In genomic region chr16:32116533-32116932, GRCh38 we compare ENCODE assay signal across 8 cellular contexts.
DNase-seq lines count a peak whose midpoint lies in the region; ATAC-seq, FAIRE-seq and TF ChIP-seq lines count a peak whose summit lies in the region.
"Not testable (repeated sequence)": the region's sequence is repeated elsewhere in the genome, so short reads cannot be mapped to it uniquely, and the experiment has no call there.

No MANE protein-coding gene starts in this region.

- not testable (repeated sequence) for TF ChIP-seq CTCF in LNCaP clone FGC (IDR thresholded peaks at IDR 0.05; ENCODE audit: control insufficient read depth, extremely low read depth, insufficient read depth); kidney (IDR thresholded peaks at IDR 0.05; ENCODE audit: borderline replicate concordance, extremely low read depth, insufficient read depth); upper lobe of right lung (IDR thresholded peaks at IDR 0.05)

- H3K4me3 ChIP-seq in BLaER1 treated with 17β-estradiol and CSF1 and Interleukin-3, amounts not matched to agents 10 nM and 100 nM: peak overlapping the region; percentile 59 to 76 (median 67)
- H3K4me3 ChIP-seq in LNCaP clone FGC (ENCODE audit: low read depth, low read length): peak overlapping the region; percentile 53
- H3K4me3 ChIP-seq in effector memory CD4-positive, alpha-beta T cell (ENCODE audit: insufficient read depth, low read depth, low read length, poor library complexity, severe bottlenecking): peak overlapping the region; percentile 52
- H3K4me3 ChIP-seq in kidney (ENCODE audit: low read length in 2 of 2): not testable (repeated sequence)
- H3K4me3 ChIP-seq in skeletal muscle cell (ENCODE audit: low read depth, low read length): peak overlapping the region; percentile 47
- peak overlapping the region; percentile 43 for H3K4me3 ChIP-seq in upper lobe of right lung

- not testable (repeated sequence) for H3K9me3 ChIP-seq in BLaER1 treated with 17β-estradiol and CSF1 and Interleukin-3, amounts not matched to agents 10 nM and 100 nM (replicated peaks in 1 of 11); T-helper 17 cell (ENCODE audit: control insufficient read depth, low read length, poor library complexity, severe bottlenecking); effector memory CD4-positive, alpha-beta T cell (ENCODE audit: control insufficient read depth, low read length); kidney (ENCODE audit: control insufficient read depth in 1 of 2, low read length in 2 of 2); upper lobe of right lung

- ATAC-seq in T-helper 17 cell, upper lobe of right lung: not testable (repeated sequence)

- H3K4me3 Mint-ChIP-seq in T-helper 17 cell: peak overlapping the region; percentile 68
- peak overlapping the region; percentile 45 for H3K4me3 Mint-ChIP-seq in activated T-helper 2 cell treated with anti-CD3 and anti-CD28 coated beads, Interferon-gamma antibody, Interleukin-2, Interleukin-4, amounts not matched to agents 10 μg/mL and 5 μg/mL and 100 μg/mL, durations not matched to agents 14 hours and 24 hours and 36 hours (ENCODE audit: low read depth)

- peaks cover 19 to 48% (median 42%) of the 10 kb centered on the region in 11 experiments for H3K27me3 ChIP-seq in BLaER1 treated with 17β-estradiol and CSF1 and Interleukin-3, amounts not matched to agents 10 nM and 100 nM
- not testable (repeated sequence) for H3K27me3 ChIP-seq in effector memory CD4-positive, alpha-beta T cell (replicated peaks; ENCODE audit: control insufficient read depth, insufficient read depth, low read length, poor library complexity, severe bottlenecking); upper lobe of right lung

- H3K27me3 Mint-ChIP-seq in T-helper 17 cell; activated T-helper 2 cell treated with anti-CD3 and anti-CD28 coated beads, Interferon-gamma antibody, Interleukin-2, Interleukin-4, amounts not matched to agents 10 μg/mL and 5 μg/mL and 100 μg/mL, durations not matched to agents 14 hours and 24 hours and 36 hours (ENCODE audit: low read depth): not testable (repeated sequence)

- H3K4me2 ChIP-seq in BLaER1 treated with 17β-estradiol and CSF1 and Interleukin-3, amounts not matched to agents 10 nM and 100 nM: peak overlapping the region; percentile 75 to 95 (median 88); a peak in 21 of 22 replicates

- H3K36me3 Mint-ChIP-seq in T-helper 17 cell (ENCODE audit: low read depth); activated T-helper 2 cell treated with anti-CD3 and anti-CD28 coated beads, Interferon-gamma antibody, Interleukin-2, Interleukin-4, amounts not matched to agents 10 μg/mL and 5 μg/mL and 100 μg/mL, durations not matched to agents 14 hours and 24 hours and 36 hours (ENCODE audit: low read depth): not testable (repeated sequence)

- FAIRE-seq in kidney (lab: Jason Lieb, UNC): not testable (repeated sequence)

- not testable (repeated sequence) for H4K20me1 ChIP-seq in BLaER1 treated with 17β-estradiol and CSF1 and Interleukin-3, amounts not matched to agents 10 nM and 100 nM

- H3K27ac Mint-ChIP-seq in T-helper 17 cell; activated T-helper 2 cell treated with anti-CD3 and anti-CD28 coated beads, Interferon-gamma antibody, Interleukin-2, Interleukin-4, amounts not matched to agents 10 μg/mL and 5 μg/mL and 100 μg/mL, durations not matched to agents 14 hours and 24 hours and 36 hours: not testable (repeated sequence)

- H3K9me3 Mint-ChIP-seq in activated T-helper 2 cell treated with anti-CD3 and anti-CD28 coated beads, Interferon-gamma antibody, Interleukin-2, Interleukin-4, amounts not matched to agents 10 μg/mL and 5 μg/mL and 100 μg/mL, durations not matched to agents 14 hours and 24 hours and 36 hours: not testable (repeated sequence)

- H3K4me1 Mint-ChIP-seq in T-helper 17 cell; activated T-helper 2 cell treated with anti-CD3 and anti-CD28 coated beads, Interferon-gamma antibody, Interleukin-2, Interleukin-4, amounts not matched to agents 10 μg/mL and 5 μg/mL and 100 μg/mL, durations not matched to agents 14 hours and 24 hours and 36 hours (ENCODE audit: low read depth): not testable (repeated sequence)

- not testable (repeated sequence) for H3K36me3 ChIP-seq in BLaER1 treated with 17β-estradiol and CSF1 and Interleukin-3, amounts not matched to agents 10 nM and 100 nM; effector memory CD4-positive, alpha-beta T cell (ENCODE audit: control insufficient read depth, insufficient read depth, low read length); kidney (ENCODE audit: control insufficient read depth in 1 of 2, insufficient read depth in 2 of 2, low read length in 2 of 2); upper lobe of right lung

- H3K4me1 ChIP-seq in BLaER1 treated with 17β-estradiol and CSF1 and Interleukin-3, amounts not matched to agents 10 nM and 100 nM; effector memory CD4-positive, alpha-beta T cell (ENCODE audit: control insufficient read depth, insufficient read depth, low read length, poor library complexity, severe bottlenecking); kidney (ENCODE audit: control insufficient read depth in 1 of 2, insufficient read depth in 1 of 2, low read depth in 1 of 2, low read length in 2 of 2); upper lobe of right lung: not testable (repeated sequence)

- not testable (repeated sequence) for H3K27ac ChIP-seq in BLaER1 treated with 17β-estradiol and CSF1 and Interleukin-3, amounts not matched to agents 10 nM and 100 nM; effector memory CD4-positive, alpha-beta T cell (ENCODE audit: insufficient read depth, low read length, poor library complexity, severe bottlenecking); kidney (ENCODE audit: low read depth in 2 of 2, low read length in 2 of 2); upper lobe of right lung

- not testable (repeated sequence) for DNase-seq in LNCaP clone FGC (ENCODE audit: low read depth); T-helper 17 cell; activated T-helper 2 cell treated with anti-CD3 and anti-CD28 coated beads, Interferon-gamma antibody, Interleukin-2, Interleukin-4, amounts not matched to agents 10 μg/mL and 5 μg/mL and 100 μg/mL, durations not matched to agents 14 hours and 24 hours and 36 hours (ENCODE audit: low spot score); effector memory CD4-positive, alpha-beta T cell; skeletal muscle cell (ENCODE audit: low read depth)
- DNase-seq in kidney (peak; percentile 64), upper lobe of right lung (peak; percentile 43)

- intact Hi-C loops in activated T-helper 2 cell treated with anti-CD3 and anti-CD28 coated beads, Interferon-gamma antibody, Interleukin-2, Interleukin-4, amounts not matched to agents 10 μg/mL and 5 μg/mL and 100 μg/mL, durations not matched to agents 14 hours and 24 hours and 36 hours (cut with micrococcal nuclease); kidney (cut with DNase I); upper lobe of right lung (cut with DNase I): not testable (repeated sequence)

- H3K9ac ChIP-seq in BLaER1 treated with 17β-estradiol and CSF1 and Interleukin-3, amounts not matched to agents 10 nM and 100 nM: peak overlapping the region in 6 of 11 experiments; percentile 55 to 72 (median 59); a peak in 11 of 22 replicates
- not testable (repeated sequence) for H3K9ac ChIP-seq in kidney (ENCODE audit: low read length in 2 of 2)
